In the genomic region with DNA sequence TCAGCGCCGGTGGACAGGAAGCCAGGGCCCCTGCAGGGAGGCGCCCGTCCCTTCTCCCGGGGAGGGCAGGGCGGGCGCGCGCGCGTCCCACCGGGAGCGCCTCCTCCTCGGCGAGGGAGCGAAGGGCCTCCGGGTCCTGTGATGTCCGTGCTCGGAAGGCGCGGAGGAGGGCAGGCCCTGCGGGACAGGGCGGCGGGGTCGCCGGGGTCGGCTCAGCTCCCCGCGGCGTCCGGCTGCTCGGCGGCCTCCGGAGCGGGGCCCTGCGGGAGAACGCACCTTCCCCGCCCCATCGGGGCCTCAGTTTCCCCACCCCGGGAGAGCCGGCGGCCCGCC, we compare ENCODE assay signal across 1 cellular context.
TF ChIP-seq lines count a peak whose summit lies in the region.

No MANE protein-coding gene starts in this region.

TF ChIP-seq in HepG2, 621 proteins besides CTCF, POLR2A, EP300 and RAD21 (continued from another document and continues in another):
- TF ChIP-seq, protein P1, sequence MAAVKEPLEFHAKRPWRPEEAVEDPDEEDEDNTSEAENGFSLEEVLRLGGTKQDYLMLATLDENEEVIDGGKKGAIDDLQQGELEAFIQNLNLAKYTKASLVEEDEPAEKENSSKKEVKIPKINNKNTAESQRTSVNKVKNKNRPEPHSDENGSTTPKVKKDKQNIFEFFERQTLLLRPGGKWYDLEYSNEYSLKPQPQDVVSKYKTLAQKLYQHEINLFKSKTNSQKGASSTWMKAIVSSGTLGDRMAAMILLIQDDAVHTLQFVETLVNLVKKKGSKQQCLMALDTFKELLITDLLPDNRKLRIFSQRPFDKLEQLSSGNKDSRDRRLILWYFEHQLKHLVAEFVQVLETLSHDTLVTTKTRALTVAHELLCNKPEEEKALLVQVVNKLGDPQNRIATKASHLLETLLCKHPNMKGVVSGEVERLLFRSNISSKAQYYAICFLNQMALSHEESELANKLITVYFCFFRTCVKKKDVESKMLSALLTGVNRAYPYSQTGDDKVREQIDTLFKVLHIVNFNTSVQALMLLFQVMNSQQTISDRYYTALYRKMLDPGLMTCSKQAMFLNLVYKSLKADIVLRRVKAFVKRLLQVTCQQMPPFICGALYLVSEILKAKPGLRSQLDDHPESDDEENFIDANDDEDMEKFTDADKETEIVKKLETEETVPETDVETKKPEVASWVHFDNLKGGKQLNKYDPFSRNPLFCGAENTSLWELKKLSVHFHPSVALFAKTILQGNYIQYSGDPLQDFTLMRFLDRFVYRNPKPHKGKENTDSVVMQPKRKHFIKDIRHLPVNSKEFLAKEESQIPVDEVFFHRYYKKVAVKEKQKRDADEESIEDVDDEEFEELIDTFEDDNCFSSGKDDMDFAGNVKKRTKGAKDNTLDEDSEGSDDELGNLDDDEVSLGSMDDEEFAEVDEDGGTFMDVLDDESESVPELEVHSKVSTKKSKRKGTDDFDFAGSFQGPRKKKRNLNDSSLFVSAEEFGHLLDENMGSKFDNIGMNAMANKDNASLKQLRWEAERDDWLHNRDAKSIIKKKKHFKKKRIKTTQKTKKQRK (IDR thresholded peaks at IDR 0.05; ENCODE audit: low read length), result no peak
- no peak for TF ChIP-seq ZNF709 (CRISPR knock-in tag; IDR thresholded peaks at IDR 0.05)
- TF ChIP-seq MTF2 (CRISPR knock-in tag; IDR thresholded peaks at IDR 0.05; ENCODE audit: borderline replicate concordance), result no peak
- no peak for TF ChIP-seq ZNF788 (CRISPR knock-in tag; IDR thresholded peaks at IDR 0.05; ENCODE audit: borderline replicate concordance)
- no peak for TF ChIP-seq FOXA1 (IDR thresholded peaks at IDR 0.05)
- TF ChIP-seq FOXA1 (CRISPR knock-in tag; IDR thresholded peaks at IDR 0.05), result no peak
- TF ChIP-seq ZNF619 (CRISPR knock-in tag; IDR thresholded peaks at IDR 0.05), result 0 out of 2 replicates have a peak, but pooled peaks have one; percentile 35
- TF ChIP-seq ZFP1 (CRISPR knock-in tag; IDR thresholded peaks at IDR 0.05), result no peak
- peak; percentile 65; the same call in 1 of the 2 replicates for TF ChIP-seq ZMAT3 (CRISPR knock-in tag; conservative IDR thresholded peaks at IDR 0.05)
- TF ChIP-seq, protein P2, sequence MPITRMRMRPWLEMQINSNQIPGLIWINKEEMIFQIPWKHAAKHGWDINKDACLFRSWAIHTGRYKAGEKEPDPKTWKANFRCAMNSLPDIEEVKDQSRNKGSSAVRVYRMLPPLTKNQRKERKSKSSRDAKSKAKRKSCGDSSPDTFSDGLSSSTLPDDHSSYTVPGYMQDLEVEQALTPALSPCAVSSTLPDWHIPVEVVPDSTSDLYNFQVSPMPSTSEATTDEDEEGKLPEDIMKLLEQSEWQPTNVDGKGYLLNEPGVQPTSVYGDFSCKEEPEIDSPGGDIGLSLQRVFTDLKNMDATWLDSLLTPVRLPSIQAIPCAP (CRISPR knock-in tag; IDR thresholded peaks at IDR 0.05; ENCODE audit: low read depth), result no peak
- no peak for TF ChIP-seq ZSCAN31 (CRISPR knock-in tag; IDR thresholded peaks at IDR 0.05; ENCODE audit: low read depth)
- TF ChIP-seq TCF7L2 (IDR thresholded peaks at IDR 0.05; ENCODE audit: low read depth, low read length), result no peak
- peak; percentile 61; the same call in 1 of the 2 replicates for TF ChIP-seq POLR2G (IDR thresholded peaks at IDR 0.05; ENCODE audit: low read depth, low read length)
- TF ChIP-seq ZNF432 (CRISPR knock-in tag; IDR thresholded peaks at IDR 0.05; ENCODE audit: borderline replicate concordance), result no peak
- TF ChIP-seq GATA4 (IDR thresholded peaks at IDR 0.05; ENCODE audit: borderline replicate concordance, low read depth), result no peak
- TF ChIP-seq GZF1 (CRISPR knock-in tag; IDR thresholded peaks at IDR 0.05), result no peak
- TF ChIP-seq ZNF260 (CRISPR knock-in tag; IDR thresholded peaks at IDR 0.05; ENCODE audit: borderline replicate concordance, low read depth), result no peak
- no peak for TF ChIP-seq ZNF749 (CRISPR knock-in tag; IDR thresholded peaks at IDR 0.05; ENCODE audit: borderline replicate concordance)
- TF ChIP-seq, protein P3, sequence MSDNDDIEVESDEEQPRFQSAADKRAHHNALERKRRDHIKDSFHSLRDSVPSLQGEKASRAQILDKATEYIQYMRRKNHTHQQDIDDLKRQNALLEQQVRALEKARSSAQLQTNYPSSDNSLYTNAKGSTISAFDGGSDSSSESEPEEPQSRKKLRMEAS (IDR thresholded peaks at IDR 0.05), result no peak
- TF ChIP-seq, protein P4, sequence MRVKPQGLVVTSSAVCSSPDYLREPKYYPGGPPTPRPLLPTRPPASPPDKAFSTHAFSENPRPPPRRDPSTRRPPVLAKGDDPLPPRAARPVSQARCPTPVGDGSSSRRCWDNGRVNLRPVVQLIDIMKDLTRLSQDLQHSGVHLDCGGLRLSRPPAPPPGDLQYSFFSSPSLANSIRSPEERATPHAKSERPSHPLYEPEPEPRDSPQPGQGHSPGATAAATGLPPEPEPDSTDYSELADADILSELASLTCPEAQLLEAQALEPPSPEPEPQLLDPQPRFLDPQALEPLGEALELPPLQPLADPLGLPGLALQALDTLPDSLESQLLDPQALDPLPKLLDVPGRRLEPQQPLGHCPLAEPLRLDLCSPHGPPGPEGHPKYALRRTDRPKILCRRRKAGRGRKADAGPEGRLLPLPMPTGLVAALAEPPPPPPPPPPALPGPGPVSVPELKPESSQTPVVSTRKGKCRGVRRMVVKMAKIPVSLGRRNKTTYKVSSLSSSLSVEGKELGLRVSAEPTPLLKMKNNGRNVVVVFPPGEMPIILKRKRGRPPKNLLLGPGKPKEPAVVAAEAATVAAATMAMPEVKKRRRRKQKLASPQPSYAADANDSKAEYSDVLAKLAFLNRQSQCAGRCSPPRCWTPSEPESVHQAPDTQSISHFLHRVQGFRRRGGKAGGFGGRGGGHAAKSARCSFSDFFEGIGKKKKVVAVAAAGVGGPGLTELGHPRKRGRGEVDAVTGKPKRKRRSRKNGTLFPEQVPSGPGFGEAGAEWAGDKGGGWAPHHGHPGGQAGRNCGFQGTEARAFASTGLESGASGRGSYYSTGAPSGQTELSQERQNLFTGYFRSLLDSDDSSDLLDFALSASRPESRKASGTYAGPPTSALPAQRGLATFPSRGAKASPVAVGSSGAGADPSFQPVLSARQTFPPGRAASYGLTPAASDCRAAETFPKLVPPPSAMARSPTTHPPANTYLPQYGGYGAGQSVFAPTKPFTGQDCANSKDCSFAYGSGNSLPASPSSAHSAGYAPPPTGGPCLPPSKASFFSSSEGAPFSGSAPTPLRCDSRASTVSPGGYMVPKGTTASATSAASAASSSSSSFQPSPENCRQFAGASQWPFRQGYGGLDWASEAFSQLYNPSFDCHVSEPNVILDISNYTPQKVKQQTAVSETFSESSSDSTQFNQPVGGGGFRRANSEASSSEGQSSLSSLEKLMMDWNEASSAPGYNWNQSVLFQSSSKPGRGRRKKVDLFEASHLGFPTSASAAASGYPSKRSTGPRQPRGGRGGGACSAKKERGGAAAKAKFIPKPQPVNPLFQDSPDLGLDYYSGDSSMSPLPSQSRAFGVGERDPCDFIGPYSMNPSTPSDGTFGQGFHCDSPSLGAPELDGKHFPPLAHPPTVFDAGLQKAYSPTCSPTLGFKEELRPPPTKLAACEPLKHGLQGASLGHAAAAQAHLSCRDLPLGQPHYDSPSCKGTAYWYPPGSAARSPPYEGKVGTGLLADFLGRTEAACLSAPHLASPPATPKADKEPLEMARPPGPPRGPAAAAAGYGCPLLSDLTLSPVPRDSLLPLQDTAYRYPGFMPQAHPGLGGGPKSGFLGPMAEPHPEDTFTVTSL (CRISPR knock-in tag; IDR thresholded peaks at IDR 0.05; ENCODE audit: borderline replicate concordance), result no peak
- TF ChIP-seq JUN (CRISPR knock-in tag; IDR thresholded peaks at IDR 0.05), result no peak
- TF ChIP-seq, protein P5, sequence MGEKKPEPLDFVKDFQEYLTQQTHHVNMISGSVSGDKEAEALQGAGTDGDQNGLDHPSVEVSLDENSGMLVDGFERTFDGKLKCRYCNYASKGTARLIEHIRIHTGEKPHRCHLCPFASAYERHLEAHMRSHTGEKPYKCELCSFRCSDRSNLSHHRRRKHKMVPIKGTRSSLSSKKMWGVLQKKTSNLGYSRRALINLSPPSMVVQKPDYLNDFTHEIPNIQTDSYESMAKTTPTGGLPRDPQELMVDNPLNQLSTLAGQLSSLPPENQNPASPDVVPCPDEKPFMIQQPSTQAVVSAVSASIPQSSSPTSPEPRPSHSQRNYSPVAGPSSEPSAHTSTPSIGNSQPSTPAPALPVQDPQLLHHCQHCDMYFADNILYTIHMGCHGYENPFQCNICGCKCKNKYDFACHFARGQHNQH (CRISPR knock-in tag; IDR thresholded peaks at IDR 0.05), result no peak
- TF ChIP-seq, protein P6, sequence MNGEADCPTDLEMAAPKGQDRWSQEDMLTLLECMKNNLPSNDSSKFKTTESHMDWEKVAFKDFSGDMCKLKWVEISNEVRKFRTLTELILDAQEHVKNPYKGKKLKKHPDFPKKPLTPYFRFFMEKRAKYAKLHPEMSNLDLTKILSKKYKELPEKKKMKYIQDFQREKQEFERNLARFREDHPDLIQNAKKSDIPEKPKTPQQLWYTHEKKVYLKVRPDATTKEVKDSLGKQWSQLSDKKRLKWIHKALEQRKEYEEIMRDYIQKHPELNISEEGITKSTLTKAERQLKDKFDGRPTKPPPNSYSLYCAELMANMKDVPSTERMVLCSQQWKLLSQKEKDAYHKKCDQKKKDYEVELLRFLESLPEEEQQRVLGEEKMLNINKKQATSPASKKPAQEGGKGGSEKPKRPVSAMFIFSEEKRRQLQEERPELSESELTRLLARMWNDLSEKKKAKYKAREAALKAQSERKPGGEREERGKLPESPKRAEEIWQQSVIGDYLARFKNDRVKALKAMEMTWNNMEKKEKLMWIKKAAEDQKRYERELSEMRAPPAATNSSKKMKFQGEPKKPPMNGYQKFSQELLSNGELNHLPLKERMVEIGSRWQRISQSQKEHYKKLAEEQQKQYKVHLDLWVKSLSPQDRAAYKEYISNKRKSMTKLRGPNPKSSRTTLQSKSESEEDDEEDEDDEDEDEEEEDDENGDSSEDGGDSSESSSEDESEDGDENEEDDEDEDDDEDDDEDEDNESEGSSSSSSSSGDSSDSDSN (CRISPR knock-in tag; IDR thresholded peaks at IDR 0.05), result no peak; the same call in none of the 2 replicates
- no peak for TF ChIP-seq STAT5B (CRISPR knock-in tag; IDR thresholded peaks at IDR 0.05)
- TF ChIP-seq NR2F1 (CRISPR knock-in tag; IDR thresholded peaks at IDR 0.05), result no peak
- TF ChIP-seq PTBP1 (IDR thresholded peaks at IDR 0.05; ENCODE audit: low read depth, low read length, poor library complexity, severe bottlenecking), result no peak
- TF ChIP-seq, protein P7, sequence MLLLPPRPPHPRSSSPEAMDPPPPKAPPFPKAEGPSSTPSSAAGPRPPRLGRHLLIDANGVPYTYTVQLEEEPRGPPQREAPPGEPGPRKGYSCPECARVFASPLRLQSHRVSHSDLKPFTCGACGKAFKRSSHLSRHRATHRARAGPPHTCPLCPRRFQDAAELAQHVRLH (CRISPR knock-in tag; IDR thresholded peaks at IDR 0.05; ENCODE audit: borderline replicate concordance, low read depth), result no peak
- no peak for TF ChIP-seq ZNF768 (CRISPR knock-in tag; IDR thresholded peaks at IDR 0.05)
- no peak for TF ChIP-seq CHD2 (IDR thresholded peaks at IDR 0.05; ENCODE audit: low read depth, low read length)
- TF ChIP-seq DMAP1 (CRISPR knock-in tag; IDR thresholded peaks at IDR 0.05), result no peak
- 0 out of 2 replicates have a peak, but pooled peaks have one; percentile 11 for TF ChIP-seq ZNF670 (CRISPR knock-in tag; IDR thresholded peaks at IDR 0.05; ENCODE audit: borderline replicate concordance)
- no peak for TF ChIP-seq JDP2 (CRISPR knock-in tag; IDR thresholded peaks at IDR 0.05; ENCODE audit: borderline replicate concordance)
- no peak for TF ChIP-seq ASH2L (IDR thresholded peaks at IDR 0.05; ENCODE audit: insufficient read length, low read depth, low read length)
- TF ChIP-seq, protein P8, sequence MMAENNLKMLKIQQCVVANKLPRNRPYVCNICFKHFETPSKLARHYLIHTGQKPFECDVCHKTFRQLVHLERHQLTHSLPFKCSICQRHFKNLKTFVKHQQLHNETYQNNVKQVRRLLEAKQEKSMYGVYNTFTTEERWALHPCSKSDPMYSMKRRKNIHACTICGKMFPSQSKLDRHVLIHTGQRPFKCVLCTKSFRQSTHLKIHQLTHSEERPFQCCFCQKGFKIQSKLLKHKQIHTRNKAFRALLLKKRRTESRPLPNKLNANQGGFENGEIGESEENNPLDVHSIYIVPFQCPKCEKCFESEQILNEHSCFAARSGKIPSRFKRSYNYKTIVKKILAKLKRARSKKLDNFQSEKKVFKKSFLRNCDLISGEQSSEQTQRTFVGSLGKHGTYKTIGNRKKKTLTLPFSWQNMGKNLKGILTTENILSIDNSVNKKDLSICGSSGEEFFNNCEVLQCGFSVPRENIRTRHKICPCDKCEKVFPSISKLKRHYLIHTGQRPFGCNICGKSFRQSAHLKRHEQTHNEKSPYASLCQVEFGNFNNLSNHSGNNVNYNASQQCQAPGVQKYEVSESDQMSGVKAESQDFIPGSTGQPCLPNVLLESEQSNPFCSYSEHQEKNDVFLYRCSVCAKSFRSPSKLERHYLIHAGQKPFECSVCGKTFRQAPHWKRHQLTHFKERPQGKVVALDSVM (CRISPR knock-in tag; IDR thresholded peaks at IDR 0.05), result no peak
- TF ChIP-seq ZNF501 (CRISPR knock-in tag; IDR thresholded peaks at IDR 0.05), result no peak
- no peak for TF ChIP-seq GTF3A (CRISPR knock-in tag; conservative IDR thresholded peaks at IDR 0.05)
- no peak for TF ChIP-seq FLYWCH1 (CRISPR knock-in tag; IDR thresholded peaks at IDR 0.05)
- no peak for TF ChIP-seq GATAD1 (CRISPR knock-in tag; IDR thresholded peaks at IDR 0.05)
- TF ChIP-seq MLLT10 (CRISPR knock-in tag; IDR thresholded peaks at IDR 0.05), result no peak
- TF ChIP-seq ZNF138 (CRISPR knock-in tag; IDR thresholded peaks at IDR 0.05; ENCODE audit: low read depth), result no peak
- TF ChIP-seq ZNF263 (CRISPR knock-in tag; IDR thresholded peaks at IDR 0.05), result no peak
- TF ChIP-seq, protein P9, sequence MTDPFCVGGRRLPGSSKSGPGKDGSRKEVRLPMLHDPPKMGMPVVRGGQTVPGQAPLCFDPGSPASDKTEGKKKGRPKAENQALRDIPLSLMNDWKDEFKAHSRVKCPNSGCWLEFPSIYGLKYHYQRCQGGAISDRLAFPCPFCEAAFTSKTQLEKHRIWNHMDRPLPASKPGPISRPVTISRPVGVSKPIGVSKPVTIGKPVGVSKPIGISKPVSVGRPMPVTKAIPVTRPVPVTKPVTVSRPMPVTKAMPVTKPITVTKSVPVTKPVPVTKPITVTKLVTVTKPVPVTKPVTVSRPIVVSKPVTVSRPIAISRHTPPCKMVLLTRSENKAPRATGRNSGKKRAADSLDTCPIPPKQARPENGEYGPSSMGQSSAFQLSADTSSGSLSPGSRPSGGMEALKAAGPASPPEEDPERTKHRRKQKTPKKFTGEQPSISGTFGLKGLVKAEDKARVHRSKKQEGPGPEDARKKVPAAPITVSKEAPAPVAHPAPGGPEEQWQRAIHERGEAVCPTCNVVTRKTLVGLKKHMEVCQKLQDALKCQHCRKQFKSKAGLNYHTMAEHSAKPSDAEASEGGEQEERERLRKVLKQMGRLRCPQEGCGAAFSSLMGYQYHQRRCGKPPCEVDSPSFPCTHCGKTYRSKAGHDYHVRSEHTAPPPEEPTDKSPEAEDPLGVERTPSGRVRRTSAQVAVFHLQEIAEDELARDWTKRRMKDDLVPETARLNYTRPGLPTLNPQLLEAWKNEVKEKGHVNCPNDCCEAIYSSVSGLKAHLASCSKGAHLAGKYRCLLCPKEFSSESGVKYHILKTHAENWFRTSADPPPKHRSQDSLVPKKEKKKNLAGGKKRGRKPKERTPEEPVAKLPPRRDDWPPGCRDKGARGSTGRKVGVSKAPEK (CRISPR knock-in tag; IDR thresholded peaks at IDR 0.05; ENCODE audit: borderline replicate concordance), result no peak
